ENCODE assay signal across 8 cellular contexts in genomic region chr5:147578228-147579024, GRCh38.
DNase-seq lines count a peak whose midpoint lies in the region; ATAC-seq and TF ChIP-seq lines count a peak whose summit lies in the region.

No MANE protein-coding gene starts in this region.

- H3K4me1 Mint-ChIP-seq in nephron, result peaks cover 18% of the 10 kb centered on the region

- H3K4me3 Mint-ChIP-seq in nephron, result peak overlapping the region in 2 of 3 experiments; percentile 45 to 61

- H3K27ac Mint-ChIP-seq in nephron, result peak overlapping the region in 2 of 3 experiments; percentile 59 to 65

- H3K9me3 Mint-ChIP-seq in nephron, result peaks cover 7% of the 10 kb centered on the region

- no peaks in the 10 kb centered on the region for H3K27me3 Mint-ChIP-seq in nephron (ENCODE audit: low read depth)

- peak; percentile 71 to 82 (median 72) for TF ChIP-seq CTCF in nephron (IDR thresholded peaks at IDR 0.05; ENCODE audit: unreplicated experiment in 3 of 3)

- ATAC-seq in HG03354 (IDR thresholded peaks at IDR 0.05; ENCODE audit: poor library complexity, severe bottlenecking, unreplicated experiment) (no peak), GM19035 (IDR thresholded peaks at IDR 0.05; ENCODE audit: unreplicated experiment) (no peak)

- no peaks in the 10 kb centered on the region for H3K36me3 Mint-ChIP-seq in nephron (ENCODE audit: low read depth)

- DNase-seq in AG08395 (ENCODE audit: low spot score) (peak; percentile 63), HCEC 1CT (peak; percentile 60), NCI-H774 (lab: John Stamatoyannopoulos, UW) (peak; percentile 49), dermis blood vessel endothelial cell (peak; percentile 78), cortex of kidney (lab: John Stamatoyannopoulos, UW) (no peak)
